ENCODE assay signal across 10 cellular contexts in the genomic region with DNA sequence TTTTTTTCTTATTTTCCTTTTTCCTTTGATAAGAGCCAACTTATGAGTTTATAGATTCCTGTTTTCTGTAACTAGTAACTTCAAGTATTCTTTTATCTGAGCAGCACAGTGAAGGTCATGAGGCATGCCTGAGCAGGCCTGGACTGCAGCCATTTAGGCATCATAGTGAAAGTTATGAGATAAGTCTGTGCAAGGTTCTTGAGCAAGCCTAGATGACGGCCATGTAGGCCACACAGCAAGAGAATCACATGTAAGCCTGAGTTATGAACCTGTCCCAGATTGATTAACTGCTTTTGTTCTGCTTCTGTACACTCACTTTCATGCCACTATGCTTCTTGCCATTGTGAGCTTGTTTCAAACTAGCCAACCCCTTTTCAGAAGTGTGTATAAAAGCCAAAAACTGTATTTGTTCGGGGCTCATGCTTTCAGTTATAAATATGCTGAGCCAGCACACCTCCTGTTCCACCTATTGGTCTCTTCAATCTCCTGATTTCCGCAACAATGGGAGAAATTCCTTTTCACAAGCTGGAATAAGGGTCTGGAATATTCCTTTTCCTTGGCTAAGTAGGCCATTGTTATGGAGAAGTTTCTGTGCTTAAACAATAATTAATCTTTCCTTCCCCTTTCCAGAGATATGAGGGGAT.
DNase-seq lines count a peak whose midpoint lies in the region; ATAC-seq and TF ChIP-seq lines count a peak whose summit lies in the region.
"Had no signal": no experiment of that assay in that cellular context is flagged by ENCODE, and none has a peak within 500 bp of the region (broad histone marks: within the 10 kb centered on the region; RNA-seq: fewer than 3 reads in every experiment).

No MANE protein-coding gene starts in this region.

- ATAC-seq in GM18861 (IDR thresholded peaks at IDR 0.05; ENCODE audit: unreplicated experiment) (peak; percentile 68), HG02623 (IDR thresholded peaks at IDR 0.05; ENCODE audit: unreplicated experiment) (peak; percentile 74), right lobe of liver (peak; percentile 73 to 94 (median 90)), PC-3 (no peak), HG03135 (IDR thresholded peaks at IDR 0.05; ENCODE audit: unreplicated experiment) (no peak)

- H3K9me2 ChIP-seq in PC-3 (replicated peaks; ENCODE audit: low read length), result no peaks in the 10 kb centered on the region

- H2AFZ ChIP-seq in PC-3 (ENCODE audit: low read length), result no peak overlapping the region

- BruUV-seq in PC-3 (replicated peaks; lab: Mats Ljungman, UMichigan), result no TSS peak

- H3K9me3 Mint-ChIP-seq in activated naive CD8-positive, alpha-beta T cell treated with anti-CD3 and anti-CD28 coated beads for 36 hours, result peaks cover 7% of the 10 kb centered on the region

- H3K27ac ChIP-seq in adrenal gland (peak overlapping the region; percentile 45 to 89 (median 77)), right lobe of liver (no peak overlapping the region), PC-3 (ENCODE audit: low read length) (no peak overlapping the region)
- H3K27ac ChIP-seq: SJSA1 had no signal

- peaks cover 12 to 15% of the 10 kb centered on the region in 2 donors for H3K4me1 ChIP-seq in adrenal gland (replicated peaks in 1 of 2)
- peaks cover 0 to 6% (median 0%) of the 10 kb centered on the region in 4 donors for H3K4me1 ChIP-seq in right lobe of liver
- no peaks in the 10 kb centered on the region for H3K4me1 ChIP-seq in PC-3 (ENCODE audit: insufficient read depth, low read length)

- no peaks in the 10 kb centered on the region for H3K79me2 ChIP-seq in PC-3 (ENCODE audit: low read length)

- 48 to 60% (median 51%) methylated on average over 3 of the region's 3 CpGs for WGBS in adrenal gland, 4 donors
- WGBS in right lobe of liver (ENCODE audit: insufficient coverage, low coverage, low lambda C conversion rate, missing lambda C conversion rate), result 42% methylated on average over 3 of the region's 3 CpGs
- 54 to 65% methylated on average over 3 of the region's 3 CpGs for WGBS in lower leg skin, 2 donors

- H3K9ac ChIP-seq in PC-3 (ENCODE audit: low read length), result no peak overlapping the region

- no peak overlapping the region for H3K4me3 ChIP-seq in adrenal gland
- H3K4me3 ChIP-seq in right lobe of liver, result no peak overlapping the region
- H3K4me3 ChIP-seq in lower leg skin (ENCODE audit: low read depth, poor library complexity, severe bottlenecking), result no peak overlapping the region
- H3K4me3 ChIP-seq in PC-3 (ENCODE audit: low read length), result no peak overlapping the region
- H3K4me3 ChIP-seq: SJSA1 had no signal

- no peaks in the 10 kb centered on the region for H3K36me3 Mint-ChIP-seq in activated naive CD8-positive, alpha-beta T cell treated with anti-CD3 and anti-CD28 coated beads for 36 hours

- H3K27me3 ChIP-seq in adrenal gland (no peaks in the 10 kb centered on the region), right lobe of liver (no peaks in the 10 kb centered on the region), PC-3 (ENCODE audit: low read length) (no peaks in the 10 kb centered on the region)
- H3K27me3 ChIP-seq: SJSA1 had no signal

- H3K4me2 ChIP-seq in PC-3 (ENCODE audit: low read length), result no peak overlapping the region

- H3K36me3 ChIP-seq in adrenal gland (replicated peaks in 1 of 2) (no peaks in the 10 kb centered on the region), right lobe of liver (no peaks in the 10 kb centered on the region), PC-3 (ENCODE audit: low read depth, low read length) (no peaks in the 10 kb centered on the region)
- H3K36me3 ChIP-seq: SJSA1 had no signal

- POLR2A ChIA-PET in PC-3 (lab: Charles Lee; ENCODE audit: unreplicated experiment), result no interaction called here

- CTCF ChIA-PET in PC-3 (lab: Charles Lee), result no interaction called here

- peaks cover 0 to 4% (median 0%) of the 10 kb centered on the region in 3 donors for H3K9me3 ChIP-seq in adrenal gland (replicated peaks in 1 of 3)
- H3K9me3 ChIP-seq in right lobe of liver, result no peaks in the 10 kb centered on the region
- H3K9me3 ChIP-seq in PC-3 (ENCODE audit: low read length), result peaks cover 41% of the 10 kb centered on the region
- H3K9me3 ChIP-seq: SJSA1 had no signal

- no peaks in the 10 kb centered on the region for H3K4me1 Mint-ChIP-seq in activated naive CD8-positive, alpha-beta T cell treated with anti-CD3 and anti-CD28 coated beads for 36 hours

- TF ChIP-seq CTCF in adrenal gland (IDR thresholded peaks at IDR 0.05) (no peak), right lobe of liver (IDR thresholded peaks at IDR 0.05) (no peak), lower leg skin (IDR thresholded peaks at IDR 0.05) (no peak), PC-3 (conservative IDR thresholded peaks at IDR 0.05; ENCODE audit: low read depth, low read length) (no peak)

- H3F3A ChIP-seq in PC-3 (ENCODE audit: low read length, unreplicated experiment), result no peaks in the 10 kb centered on the region

- no peak overlapping the region for H3K27ac Mint-ChIP-seq in activated naive CD8-positive, alpha-beta T cell treated with anti-CD3 and anti-CD28 coated beads for 36 hours

- H3K27me3 Mint-ChIP-seq in activated naive CD8-positive, alpha-beta T cell treated with anti-CD3 and anti-CD28 coated beads for 36 hours, result no peaks in the 10 kb centered on the region

- peak in 1 of 2 donors; percentile 7 for TF ChIP-seq POLR2A in adrenal gland (IDR thresholded peaks at IDR 0.05)
- no peak for TF ChIP-seq POLR2A in right lobe of liver (IDR thresholded peaks at IDR 0.05)
- TF ChIP-seq POLR2A in lower leg skin (IDR thresholded peaks at IDR 0.05), result no peak

- peak; percentile 85 to 98 (median 94) for DNase-seq in adrenal gland
- peak in 2 of 3 donors; percentile 24 to 66 for DNase-seq in right lobe of liver
- no peak for DNase-seq in lower leg skin (ENCODE audit: low spot score in 2 of 2)
- DNase-seq in activated naive CD8-positive, alpha-beta T cell treated with anti-CD3 and anti-CD28 coated beads for 36 hours, result no peak
- no peak for DNase-seq in PC-3
- DNase-seq: DMS 273 treated with DMSO at 0.1 percent for 48 hours had no signal

- H4K20me1 ChIP-seq in PC-3 (ENCODE audit: low read length), result no peaks in the 10 kb centered on the region

- H3K4me3 Mint-ChIP-seq in activated naive CD8-positive, alpha-beta T cell treated with anti-CD3 and anti-CD28 coated beads for 36 hours, result no peak overlapping the region

- intact Hi-C loops in adrenal gland (cut with DNase I) (no loop called here), right lobe of liver (cut with DNase I) (no loop called here), lower leg skin (cut with DNase I; ENCODE audit: low total_unique reads) (no loop called here), PC-3 (cut with micrococcal nuclease) (no loop called here)

Comparison
In these comparisons a context has a peak if more than half of its experiments do, and no peak if none do; other contexts are left out.
1. ATAC-seq: peak in GM18861 (single experiment), HG02623 (single experiment) and right lobe of liver (4 of 4); none in PC-3 (single experiment) and HG03135 (single experiment).
2. DNase-seq: peak in adrenal gland (7 of 7) and right lobe of liver (2 of 3); none in lower leg skin (0 of 2), activated naive CD8-positive, alpha-beta T cell treated with anti-CD3 and anti-CD28 coated beads for 36 hours (single experiment) and PC-3 (single experiment).
3. H3K27ac ChIP-seq: peak in adrenal gland (5 of 5); none in right lobe of liver (0 of 3) and PC-3 (single experiment).